22 cellular contexts compared by ENCODE assay signal in genomic region chr11:104893876-104894275, GRCh38. TPM values are rescaled to one million over a fixed set of nuclear protein-coding genes. Genes with fewer than 3 reads are reported as not detected.
DNase-seq lines count a peak whose midpoint lies in the region; ATAC-seq, FAIRE-seq and TF ChIP-seq lines count a peak whose summit lies in the region.
"Had no signal": no experiment of that assay in that cellular context is flagged by ENCODE, and none has a peak within 500 bp of the region (broad histone marks: within the 10 kb centered on the region; RNA-seq: fewer than 3 reads in every experiment).

No MANE protein-coding gene starts in this region.

- CTCF ChIA-PET in HepG2 (lab: Yijun Ruan, JAX; ENCODE audit: low intra/inter-chr PET ratio, low total read pairs): no interaction called here

- ATAC-seq in HepG2: no peak
- no peak for ATAC-seq in right lobe of liver
- ATAC-seq in HG02885 (IDR thresholded peaks at IDR 0.05; ENCODE audit: poor library complexity, unreplicated experiment): no peak
- ATAC-seq: A549, GM12878 had no signal

- H3K9me3 Mint-ChIP-seq in astrocyte (ENCODE audit: unreplicated experiment): no peaks in the 10 kb centered on the region
- H3K9me3 Mint-ChIP-seq: CD4-positive, alpha-beta memory T cell; HFFc6 had no signal

- TF ChIP-seq POLR2A in HepG2 (IDR thresholded peaks at IDR 0.05; ENCODE audit: insufficient read depth in 1 of 2, low read depth in 2 of 2, low read length in 2 of 2): no peak
- TF ChIP-seq POLR2A in right lobe of liver (IDR thresholded peaks at IDR 0.05): no peak

- DNase-seq in HepG2 (ENCODE audit: low spot score) (no peak), right lobe of liver (no peak), astrocyte (ENCODE audit: low read depth) (no peak), dermis microvascular lymphatic vessel endothelial cell (ENCODE audit: low read depth in 2 of 2) (peak; percentile 35 to 86)
- DNase-seq in stimulated activated CD4-positive, alpha-beta T cell treated with anti-CD3 and anti-CD28 coated beads, Interleukin-15, amount 100 ng/mL, for 24 hours: no peak
- no peak for DNase-seq in effector CD8-positive, alpha-beta T cell (lab: John Stamatoyannopoulos, UW)
- DNase-seq: 8988T; C1 segment of cervical spinal cord; Calu3; CD4-positive, alpha-beta memory T cell; COR-L47; DMS79; GDM1; GOT3; HFFc6 had no signal

- whole genome bisulfite sequencing in HepG2 (ENCODE audit: low lambda C conversion rate): 2% methylated on average over 1 of the region's 1 CpG
- WGBS in right lobe of liver (ENCODE audit: insufficient coverage, low coverage, low lambda C conversion rate, missing lambda C conversion rate): 50% methylated on average over 1 of the region's 1 CpG

- H3K27ac Mint-ChIP-seq in astrocyte (ENCODE audit: unreplicated experiment): peak overlapping the region; percentile 73

- no peak overlapping the region for H3K4me3 ChIP-seq in HepG2 (replicated peaks in 1 of 3; ENCODE audit: insufficient read depth in 1 of 3, low read depth in 2 of 3, low read length in 3 of 3)
- no peak overlapping the region for H3K4me3 ChIP-seq in right lobe of liver
- no peak overlapping the region for H3K4me3 ChIP-seq in astrocyte (ENCODE audit: insufficient read depth, low read depth, low read length)
- H3K4me3 ChIP-seq: A549, GM12878, HAP-1 had no signal

- TF ChIP-seq RAD21 in HepG2 (CRISPR knock-in tag; IDR thresholded peaks at IDR 0.05): no peak

- no peak for TF ChIP-seq EP300 in HepG2 (IDR thresholded peaks at IDR 0.05; ENCODE audit: low read depth in 2 of 2, low read length in 2 of 2)
- no peak for TF ChIP-seq EP300 in HepG2 (CRISPR knock-in tag; IDR thresholded peaks at IDR 0.05; ENCODE audit: borderline replicate concordance)

- TF ChIP-seq CTCF in HepG2 (CRISPR knock-in tag; IDR thresholded peaks at IDR 0.05) (no peak), right lobe of liver (IDR thresholded peaks at IDR 0.05) (no peak), astrocyte (IDR thresholded peaks at IDR 0.05; ENCODE audit: insufficient read depth, low read depth, low read length) (no peak)

- H3K27me3 Mint-ChIP-seq in astrocyte (ENCODE audit: low read depth, unreplicated experiment): no peaks in the 10 kb centered on the region
- H3K27me3 Mint-ChIP-seq: CD4-positive, alpha-beta memory T cell had no signal

- no peaks in the 10 kb centered on the region for H3K36me3 ChIP-seq in HepG2 (replicated peaks in 1 of 2; ENCODE audit: control insufficient read depth in 1 of 2, insufficient read depth in 2 of 2, low read length in 2 of 2)
- no peaks in the 10 kb centered on the region for H3K36me3 ChIP-seq in right lobe of liver
- no peaks in the 10 kb centered on the region for H3K36me3 ChIP-seq in astrocyte (ENCODE audit: insufficient read depth, low read length)
- H3K36me3 ChIP-seq: HAP-1 had no signal

- no TSS peak for BruUV-seq in HepG2 (replicated peaks; lab: Mats Ljungman, UMichigan)

- no peak overlapping the region for H3K4me2 ChIP-seq in HepG2 (ENCODE audit: low read depth, low read length)
- no peak overlapping the region for H3K4me2 ChIP-seq in astrocyte (ENCODE audit: low read length)
- H3K4me2 ChIP-seq: A549 had no signal

- H4K20me1 ChIP-seq in HepG2 (ENCODE audit: insufficient read depth, low read length): no peaks in the 10 kb centered on the region
- H4K20me1 ChIP-seq in astrocyte (ENCODE audit: insufficient read depth, low read length): no peaks in the 10 kb centered on the region

- H2AFZ ChIP-seq in HepG2 (ENCODE audit: low read length) (no peak overlapping the region), astrocyte (ENCODE audit: low read depth, low read length) (no peak overlapping the region)

- H3K27ac ChIP-seq in HepG2 (ENCODE audit: extremely low read length, insufficient read depth, low read length) (no peak overlapping the region), right lobe of liver (no peak overlapping the region), astrocyte (ENCODE audit: low read depth, low read length) (no peak overlapping the region)
- H3K27ac ChIP-seq: A549 had no signal

- H3K9ac ChIP-seq in HepG2 (ENCODE audit: insufficient read depth, low read depth, low read length) (no peak overlapping the region), astrocyte (ENCODE audit: low read length) (no peak overlapping the region)

- H3K79me2 ChIP-seq in HepG2 (ENCODE audit: insufficient read depth, low read length) (no peaks in the 10 kb centered on the region), astrocyte (ENCODE audit: insufficient read depth, low read length) (no peaks in the 10 kb centered on the region)

- intact Hi-C loops in HepG2 (cut with micrococcal nuclease; ENCODE audit: unreplicated experiment) (no loop called here), right lobe of liver (cut with DNase I) (no loop called here)

- no peaks in the 10 kb centered on the region for H3K36me3 Mint-ChIP-seq in astrocyte (ENCODE audit: low read depth, unreplicated experiment)
- H3K36me3 Mint-ChIP-seq: CD4-positive, alpha-beta memory T cell had no signal

- no peak overlapping the region for H3K4me3 Mint-ChIP-seq in astrocyte (ENCODE audit: unreplicated experiment)
- H3K4me3 Mint-ChIP-seq: CD4-positive, alpha-beta memory T cell had no signal

- H3K4me1 ChIP-seq in HepG2 (ENCODE audit: insufficient read depth, low read length): no peaks in the 10 kb centered on the region
- H3K4me1 ChIP-seq in right lobe of liver: no peaks in the 10 kb centered on the region
- peaks cover 12% of the 10 kb centered on the region for H3K4me1 ChIP-seq in astrocyte (ENCODE audit: insufficient read depth, low read length)
- H3K4me1 ChIP-seq: A549, HAP-1 had no signal

- POLR2A ChIA-PET in HepG2 (lab: Yijun Ruan, JAX): no interaction called here

- H3K27me3 ChIP-seq in HepG2 (ENCODE audit: control insufficient read depth in 1 of 2, insufficient read depth in 2 of 2, low read length in 2 of 2) (no peaks in the 10 kb centered on the region), right lobe of liver (no peaks in the 10 kb centered on the region), astrocyte (ENCODE audit: insufficient read depth, low read length) (no peaks in the 10 kb centered on the region)

- H3K4me1 Mint-ChIP-seq in astrocyte (ENCODE audit: low read depth, unreplicated experiment): peaks cover 17% of the 10 kb centered on the region

- H3K9me3 ChIP-seq in HepG2 (ENCODE audit: low read length): no peaks in the 10 kb centered on the region
- no peaks in the 10 kb centered on the region for H3K9me3 ChIP-seq in right lobe of liver
- H3K9me3 ChIP-seq in astrocyte (ENCODE audit: insufficient read depth, low read depth, low read length): no peaks in the 10 kb centered on the region
- H3K9me3 ChIP-seq: A549, HAP-1 had no signal

- in situ Hi-C loops in HepG2 (cut with HindIII; ENCODE audit: extremely low pct_ligation_motif_present, low pct_unique_long_range_greater_than_20kb): no loop called here

- no peak for FAIRE-seq in HepG2 (lab: Jason Lieb, UNC)
- FAIRE-seq in astrocyte (lab: Jason Lieb, UNC): no peak
- FAIRE-seq: A549, GM12878, GM19239, H54 had no signal

TF ChIP-seq in HepG2, 621 proteins besides CTCF, POLR2A, EP300 and RAD21:
- TF ChIP-seq ZNF484 (CRISPR knock-in tag; IDR thresholded peaks at IDR 0.05; ENCODE audit: borderline replicate concordance, low read depth): no peak
- no peak for TF ChIP-seq FIP1L1 (IDR thresholded peaks at IDR 0.05; ENCODE audit: borderline replicate concordance, insufficient read depth, low read depth, low read length)
- no peak for TF ChIP-seq ZFP91 (CRISPR knock-in tag; IDR thresholded peaks at IDR 0.05; ENCODE audit: borderline replicate concordance)
- no peak for TF ChIP-seq JUN (CRISPR knock-in tag; IDR thresholded peaks at IDR 0.05)
- TF ChIP-seq ATF7 (IDR thresholded peaks at IDR 0.05): peak; percentile 71
- TF ChIP-seq ATF7 (CRISPR knock-in tag; IDR thresholded peaks at IDR 0.05): no peak

RNA-seq across cellular contexts. Expression of gene CASP12, which starts 4.4 kb away (rescaled TPM):
- total RNA-seq in HepG2 (2016; rRNA removed; fragmentation: Illumina TruSeq; extraction: Trizol) (not detected in 2 replicates), right lobe of liver (not detected), astrocyte (not detected in 2 replicates), dermis microvascular lymphatic vessel endothelial cell (6.5 and 7.0 TPM in 2 replicates)
- total RNA-seq in HepG2 (2016; cell fraction: cytosol; rRNA removed; fragmentation: Illumina TruSeq; extraction: Trizol; ENCODE audit: low read depth): not detected in 2 replicates
- not detected in 2 replicates for total RNA-seq in HepG2 (2016; cell fraction: insoluble cytoplasmic fraction; rRNA removed; fragmentation: Illumina TruSeq; extraction: Trizol)
- not detected in 2 replicates for total RNA-seq in HepG2 (2016; cell fraction: membrane; rRNA removed; fragmentation: Illumina TruSeq; extraction: Trizol)
- total RNA-seq in HepG2 (2016; cell fraction: nucleus; rRNA removed; fragmentation: Illumina TruSeq; extraction: Trizol): not detected in 2 replicates
- not detected in 2 replicates for polyA plus RNA-seq in HepG2 (2011; rRNA removed)
- not detected in 2 replicates for polyA plus RNA-seq in HepG2 (2011; cell fraction: cytosol; rRNA removed)
- polyA plus RNA-seq in HepG2 (2011; cell fraction: nucleus; rRNA removed): not detected in 2 replicates
- polyA plus RNA-seq in HepG2 (2012): not detected in 2 replicates
- not detected in 2 replicates for polyA plus RNA-seq in HepG2 (2016; cell fraction: cytosol; fragmentation: Illumina TruSeq; extraction: Trizol; ENCODE audit: low read depth)
- polyA plus RNA-seq in HepG2 (2016; cell fraction: insoluble cytoplasmic fraction; fragmentation: Illumina TruSeq; extraction: Trizol; ENCODE audit: low read depth): not detected in 2 replicates
- not detected in 2 replicates for polyA plus RNA-seq in HepG2 (2016; cell fraction: membrane; fragmentation: Illumina TruSeq; extraction: Trizol; ENCODE audit: low read depth)
- not detected in 2 replicates for polyA plus RNA-seq in HepG2 (2016; cell fraction: nucleus; fragmentation: Illumina TruSeq; extraction: Trizol; ENCODE audit: insufficient read depth, low read depth)
- polyA minus RNA-seq in HepG2 (2011; rRNA and poly(A)+ RNA removed; ENCODE audit: low replicate concordance): not detected in 2 replicates
- not detected in 2 replicates for polyA minus RNA-seq in HepG2 (2011; cell fraction: cytosol; rRNA and poly(A)+ RNA removed)
- polyA minus RNA-seq in HepG2 (2011; cell fraction: nucleus; rRNA and poly(A)+ RNA removed): not detected in 2 replicates
- total RNA-seq: Calu3; CD4-positive, alpha-beta memory T cell; GM12878; HFFc6 had no signal
- polyA plus RNA-seq: A549, BJ had no signal

Comparison
In these comparisons a context has a peak if more than half of its experiments do, and no peak if none do; other contexts are left out.
1. DNase-seq: peak in dermis microvascular lymphatic vessel endothelial cell (2 of 2); none in HepG2 (single experiment), right lobe of liver (0 of 3), astrocyte (single experiment), stimulated activated CD4-positive, alpha-beta T cell treated with anti-CD3 and anti-CD28 coated beads, Interleukin-15, amount 100 ng/mL, for 24 hours (single experiment) and effector CD8-positive, alpha-beta T cell (single experiment).